Comparison of ENCODE assay signal across 8 cellular contexts in the genomic region with DNA sequence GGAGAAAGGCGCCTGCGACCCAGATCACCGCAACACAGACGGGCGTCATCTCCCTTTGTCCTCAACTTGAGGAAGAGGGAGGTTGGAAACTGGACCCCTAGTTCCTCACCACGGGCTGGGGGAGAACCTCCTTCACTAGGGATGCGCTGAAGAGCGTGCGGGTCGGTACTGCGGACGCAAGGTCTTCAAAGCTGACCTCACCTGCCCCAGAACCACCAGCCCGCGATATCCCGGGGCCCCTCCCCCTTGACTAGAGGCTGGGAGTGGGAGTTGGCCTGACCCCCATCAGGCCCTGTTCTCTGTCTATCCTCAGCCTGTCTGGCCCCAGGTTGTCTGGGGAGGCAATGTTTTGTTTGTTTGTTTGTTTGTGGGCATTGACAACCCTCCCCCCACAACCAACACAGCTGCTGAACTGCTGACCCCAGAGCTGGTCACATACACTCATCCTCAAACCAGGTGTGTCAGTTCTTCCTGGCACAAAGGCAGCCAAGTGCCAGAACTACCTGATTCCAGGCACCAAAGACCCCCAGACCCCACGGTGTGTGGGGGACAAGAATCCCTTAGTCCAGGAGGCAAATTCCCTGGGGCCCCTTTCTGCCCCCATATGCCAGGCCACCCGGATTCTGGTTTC. TPM values are rescaled to one million over a fixed set of nuclear protein-coding genes. Genes with fewer than 3 reads are reported as not detected.
A peak's percentile ranks its signal among the peaks of the same experiment; 100 is the strongest.
DNase-seq lines count a peak whose midpoint lies in the region; ATAC-seq, FAIRE-seq and TF ChIP-seq lines count a peak whose summit lies in the region.

No MANE protein-coding gene starts in this region.

- peak overlapping the region; percentile 34; the same call in 1 of the 2 replicates for H3K4me3 ChIP-seq in GM12878
- H3K4me3 ChIP-seq in lower lobe of right lung: peak overlapping the region; percentile 56
- peak overlapping the region; percentile 40 to 49 for H3K4me3 ChIP-seq in vagina

- TF ChIP-seq RAD21 in GM12878 (IDR thresholded peaks at IDR 0.05; ENCODE audit: insufficient read depth, low read depth, low read length): no peak

- in situ Hi-C loops in GM12878 (cut with MboI): loop anchor here (5.0 kb wide), 2 partner anchors 173 to 568 kb away; no protein-coding TSS in a partner anchor

- POLR2A ChIA-PET in GM12878 (lab: Charles Lee): interaction anchor here (1.4 to 1.7 kb wide), 2 partner anchors 34 to 177 kb away, joined by 3 to 6 read pairs; no protein-coding TSS in a partner anchor

- BruUV-seq in GM12878 (replicated peaks; lab: Mats Ljungman, UMichigan): no TSS peak

- H3K27me3 ChIP-seq in GM12878 (replicated peaks in 1 of 2; ENCODE audit: control insufficient read depth in 2 of 2, insufficient read depth in 2 of 2, low read length in 1 of 2) (peaks cover 2 to 3% of the 10 kb centered on the region in 2 experiments; a peak in 3 of 4 replicates), lower lobe of right lung (ENCODE audit: low read depth) (peaks cover 35% of the 10 kb centered on the region), vagina (peaks cover 3% of the 10 kb centered on the region)

- ATAC-seq in GM12878 (peak; percentile 1; the same call in 2 of the 3 replicates), lower lobe of right lung (no peak), GM21360 (IDR thresholded peaks at IDR 0.05; ENCODE audit: unreplicated experiment) (no peak)

- TF ChIP-seq EP300 in GM12878 (IDR thresholded peaks at IDR 0.05; ENCODE audit: borderline replicate concordance in 1 of 2, control insufficient read depth in 1 of 2, low read depth in 2 of 2, low read length in 2 of 2): no peak

- peak overlapping the region; percentile 100 for H3K4me2 ChIP-seq in GM12878 (ENCODE audit: control insufficient read depth, insufficient read depth)

- H2AFZ ChIP-seq in GM12878 (ENCODE audit: control insufficient read depth, low read depth, low read length): peak overlapping the region; percentile 59

- peak overlapping the region; percentile 42; the same call in 1 of the 2 replicates for H3K9ac ChIP-seq in GM12878 (ENCODE audit: control insufficient read depth, insufficient read depth, low read length)

- SMC1A ChIA-PET in GM12878 (lab: Charles Lee; ENCODE audit: uncharacterized antibody, unreplicated experiment): interaction anchor here (0.7 to 7.9 kb wide), 8 partner anchors 48 to 210 kb away, joined by 3 to 139 read pairs (median 5); partner anchors contain the start of genes DPCD and POLL

- TF ChIP-seq CTCF in GM12878 (IDR thresholded peaks at IDR 0.05 in 2 of 3, conservative IDR thresholded peaks at IDR 0.05 in 1 of 3; ENCODE audit: control insufficient read depth in 2 of 3, extremely low read depth in 1 of 3, insufficient read depth in 1 of 3, low read depth in 3 of 3, low read length in 3 of 3) (no peak), lower lobe of right lung (IDR thresholded peaks at IDR 0.05) (no peak), vagina (IDR thresholded peaks at IDR 0.05) (peak in 1 of 3 experiments; percentile 12)

- 28% methylated on average over 17 of the region's 17 CpGs for WGBS in GM12878 (ENCODE audit: insufficient coverage, insufficient replicate concordance, low lambda C conversion rate, missing lambda C conversion rate)

- TF ChIP-seq POLR2A in GM12878 (IDR thresholded peaks at IDR 0.05; ENCODE audit: low read depth, low read length): no peak
- TF ChIP-seq POLR2A in vagina (IDR thresholded peaks at IDR 0.05): no peak

- CTCF ChIA-PET in GM12878 (lab: Yijun Ruan, JAX): interaction anchor here (0.5 to 9.8 kb wide), 30 partner anchors 15 to 566 kb away, joined by 3 to 334 read pairs (median 7); partner anchors contain the start of genes DPCD and POLL

- no peak for FAIRE-seq in GM12878 (lab: Jason Lieb, UNC)

- peaks cover 11% of the 10 kb centered on the region for H3K79me2 ChIP-seq in GM12878 (ENCODE audit: control insufficient read depth, insufficient read depth, low read length)

- H3K27ac ChIP-seq in GM12878 (ENCODE audit: control insufficient read depth, insufficient read depth): no peak overlapping the region
- no peak overlapping the region for H3K27ac ChIP-seq in lower lobe of right lung
- no peak overlapping the region for H3K27ac ChIP-seq in vagina

- intact Hi-C loops in GM12878 (cut with micrococcal nuclease; ENCODE audit: unreplicated experiment): loop anchor here (2.0 to 10.0 kb wide), 4 partner anchors 88 to 566 kb away; partner anchors contain the start of gene BTRC
- intact Hi-C loops in lower lobe of right lung (cut with DNase I): no loop called here
- intact Hi-C loops in vagina (cut with DNase I): no loop called here

- DNase-seq in stimulated activated CD4-positive, alpha-beta T cell treated with anti-CD3 and anti-CD28 coated beads, Interleukin-15, amount 100 ng/mL, for 24 hours: peak; percentile 21
- DNase-seq in stimulated activated CD4-positive, alpha-beta T cell treated with anti-CD3 and anti-CD28 coated beads, Interleukin-4, amount 100 ng/mL, for 4 hours: no peak
- DNase-seq in GM12878 (ENCODE audit: low read depth, low spot score) (no peak), lower lobe of right lung (no peak), vagina (ENCODE audit: extremely low spot score in 2 of 2) (no peak), ecto neural progenitor cell (ENCODE audit: low spot score) (no peak)
- DNase-seq in stimulated activated CD4-positive, alpha-beta T cell treated with anti-CD3 and anti-CD28 coated beads, Interleukin-4, amount 100 ng/mL, for 24 hours: no peak

- peaks cover 42% of the 10 kb centered on the region for H3K4me1 ChIP-seq in GM12878 (ENCODE audit: control insufficient read depth, insufficient read depth, low read length)
- peaks cover 65% of the 10 kb centered on the region for H3K4me1 ChIP-seq in lower lobe of right lung
- peaks cover 70% of the 10 kb centered on the region for H3K4me1 ChIP-seq in vagina

- H3K9me3 ChIP-seq in GM12878 (replicated peaks; ENCODE audit: control insufficient read depth, insufficient read depth, low read length) (no peaks in the 10 kb centered on the region), lower lobe of right lung (no peaks in the 10 kb centered on the region), vagina (no peaks in the 10 kb centered on the region)

- H3K36me3 ChIP-seq in GM12878 (ENCODE audit: control insufficient read depth in 2 of 2, insufficient read depth in 2 of 2, low read length in 1 of 2) (0 out of 4 replicates have a peak, but pooled peaks cover 0 to 2% of the 10 kb centered on the region in 2 experiments), lower lobe of right lung (peaks cover 13% of the 10 kb centered on the region), vagina (peaks cover 0 to 6% of the 10 kb centered on the region in 2 donors)

- RAD21 ChIA-PET in GM12878 (lab: Charles Lee; ENCODE audit: unreplicated experiment): interaction anchor here (0.6 to 7.9 kb wide), 9 partner anchors 32 to 293 kb away, joined by 3 to 172 read pairs (median 4); partner anchors contain the start of genes DPCD and POLL

- no peaks in the 10 kb centered on the region for H4K20me1 ChIP-seq in GM12878 (ENCODE audit: control insufficient read depth, insufficient read depth)

RNA-seq across cellular contexts. Expression of gene NPM3, which starts 2.9 kb away (rescaled TPM):
- total RNA-seq in GM12878 (2013; cell fraction: nucleolus; rRNA removed): 6.9 and 11.1 TPM in 2 replicates
- total RNA-seq in GM12878 (2014; rRNA removed): 146 and 149 TPM in 2 replicates
- 102 and 106 TPM in 2 replicates for total RNA-seq in GM12878 (2014; rRNA removed; fragmentation: Illumina TruSeq; extraction: Trizol)
- total RNA-seq in GM12878 (2021): 113 and 118 TPM in 2 replicates
- polyA plus RNA-seq in GM12878 (2011; ENCODE audit: low read depth): 16.8 TPM
- 39.6 and 84.5 TPM in 2 replicates for polyA plus RNA-seq in GM12878 (2011; rRNA removed)
- 149 and 172 TPM in 2 replicates for polyA plus RNA-seq in GM12878 (2011; cell fraction: cytosol; rRNA removed)
- 69.2 and 88.2 TPM in 2 replicates for polyA plus RNA-seq in GM12878 (2011; cell fraction: nucleus; rRNA removed)
- 54.8 and 56.4 TPM in 2 replicates for polyA plus RNA-seq in GM12878 (2012)
- 78.2 and 171 TPM in 2 replicates for polyA plus RNA-seq in GM12878 (2014; fragmentation: Illumina TruSeq; extraction: Trizol)
- polyA plus RNA-seq in GM12878 (2014; fragmentation: Nextera tagmentation; extraction: Ambion mirVana): 10 to 100 TPM; 19.7 to 49.6 TPM
- 127 and 145 TPM in 2 replicates for polyA plus RNA-seq in GM12878 (2014; rRNA removed)
- 10 to 100 TPM; 13.0 to 13.2 TPM for polyA plus RNA-seq in GM12878 (2016; fragmentation: Nextera tagmentation; extraction: Ambion mirVana)
- polyA minus RNA-seq in GM12878 (2011; rRNA and poly(A)+ RNA removed): 38.4 and 70.9 TPM in 2 replicates
- 14.9 and 23.0 TPM in 2 replicates for polyA minus RNA-seq in GM12878 (2011; cell fraction: cytosol; rRNA and poly(A)+ RNA removed)
- 6.9 and 9.1 TPM in 2 replicates for polyA minus RNA-seq in GM12878 (2011; cell fraction: nucleus; rRNA and poly(A)+ RNA removed)
- total RNA-seq in lower lobe of right lung: 17.4 TPM
- 39.5 TPM for total RNA-seq in vagina

RNA-seq across cellular contexts. Expression of gene FGF8, which starts 4.4 kb away (rescaled TPM):
- not detected in 2 replicates for total RNA-seq in GM12878 (2013; cell fraction: nucleolus; rRNA removed)
- total RNA-seq in GM12878 (2014; rRNA removed) (not detected in 2 replicates), GM12878 (2014; rRNA removed; fragmentation: Illumina TruSeq; extraction: Trizol) (not detected in 2 replicates), GM12878 (2021) (not detected in 2 replicates), lower lobe of right lung (not detected), vagina (not detected)
- polyA plus RNA-seq in GM12878 (2011; ENCODE audit: low read depth): not detected
- polyA plus RNA-seq in GM12878 (2011; rRNA removed) (0.08 TPM in 1 of 2 replicates, not detected in the other), GM12878 (2014; fragmentation: Illumina TruSeq; extraction: Trizol) (not detected in 2 replicates), GM12878 (2014; fragmentation: Nextera tagmentation; extraction: Ambion mirVana) (not detected), GM12878 (2014; rRNA removed) (0.17 TPM in 1 of 2 replicates, not detected in the other), GM12878 (2016; fragmentation: Nextera tagmentation; extraction: Ambion mirVana) (under 1 TPM in 1 of 2 experiments, not detected in 1; 0.43 TPM)
- polyA plus RNA-seq in GM12878 (2011; cell fraction: cytosol; rRNA removed): 0.15 and 0.19 TPM in 2 replicates
- polyA plus RNA-seq in GM12878 (2011; cell fraction: nucleus; rRNA removed): 0.85 TPM in 2 replicates
- not detected in 2 replicates for polyA plus RNA-seq in GM12878 (2012)
- 0.26 TPM in 1 of 2 replicates, not detected in the other for polyA minus RNA-seq in GM12878 (2011; rRNA and poly(A)+ RNA removed)
- polyA minus RNA-seq in GM12878 (2011; cell fraction: cytosol; rRNA and poly(A)+ RNA removed): not detected in 2 replicates
- polyA minus RNA-seq in GM12878 (2011; cell fraction: nucleus; rRNA and poly(A)+ RNA removed): not detected in 2 replicates

RNA-seq across cellular contexts. Expression of gene OGA, which starts 37.9 kb away (rescaled TPM):
- 764 and 795 TPM in 2 replicates for total RNA-seq in GM12878 (2013; cell fraction: nucleolus; rRNA removed)
- total RNA-seq in GM12878 (2014; rRNA removed) (82.5 and 101 TPM in 2 replicates), GM12878 (2014; rRNA removed; fragmentation: Illumina TruSeq; extraction: Trizol) (107 and 115 TPM in 2 replicates), GM12878 (2021) (75.1 and 87.8 TPM in 2 replicates), lower lobe of right lung (113 TPM), vagina (125 TPM)
- polyA plus RNA-seq in GM12878 (2011; ENCODE audit: low read depth): 114 TPM
- polyA plus RNA-seq in GM12878 (2011; rRNA removed) (145 and 214 TPM in 2 replicates), GM12878 (2014; fragmentation: Illumina TruSeq; extraction: Trizol) (111 and 154 TPM in 2 replicates), GM12878 (2014; fragmentation: Nextera tagmentation; extraction: Ambion mirVana) (10 to 100 TPM; 23.0 to 28.3 TPM), GM12878 (2014; rRNA removed) (81.0 and 90.3 TPM in 2 replicates), GM12878 (2016; fragmentation: Nextera tagmentation; extraction: Ambion mirVana) (10 to 100 TPM; 54.3 to 57.9 TPM)
- polyA plus RNA-seq in GM12878 (2011; cell fraction: cytosol; rRNA removed): 40.0 and 48.8 TPM in 2 replicates
- 145 and 164 TPM in 2 replicates for polyA plus RNA-seq in GM12878 (2011; cell fraction: nucleus; rRNA removed)
- 134 and 139 TPM in 2 replicates for polyA plus RNA-seq in GM12878 (2012)
- 82.2 and 106 TPM in 2 replicates for polyA minus RNA-seq in GM12878 (2011; rRNA and poly(A)+ RNA removed)
- polyA minus RNA-seq in GM12878 (2011; cell fraction: cytosol; rRNA and poly(A)+ RNA removed): 43.4 and 46.9 TPM in 2 replicates
- polyA minus RNA-seq in GM12878 (2011; cell fraction: nucleus; rRNA and poly(A)+ RNA removed): 57.9 and 58.9 TPM in 2 replicates
